Comparison of ENCODE assay signal across 2 cellular contexts in genomic region chr11:839280-839623, GRCh38.
TF ChIP-seq lines count a peak whose summit lies in the region.

No MANE protein-coding gene starts in this region.

TF ChIP-seq in A549, 52 proteins besides CTCF, POLR2A, EP300 and RAD21:
- TF ChIP-seq MAFK (IDR thresholded peaks at IDR 0.05; ENCODE audit: partially characterized antibody) (no peak), JUN (IDR thresholded peaks at IDR 0.05) (peak in 1 of 2 experiments; percentile 22; a peak in 2 of 5 replicates), PBX3 (IDR thresholded peaks at IDR 0.05) (peak; percentile 71)

TF ChIP-seq in GM12878, 131 proteins besides CTCF, POLR2A, EP300 and RAD21:
- TF ChIP-seq LARP7 (IDR thresholded peaks at IDR 0.05) (no peak), POLR2AphosphoS5 (IDR thresholded peaks at IDR 0.05; ENCODE audit: low read length) (peak; percentile 35; the same call in 1 of the 2 replicates)
TF ChIP-seq in GM12878: peak in this region for 1.
